In the genomic region with DNA sequence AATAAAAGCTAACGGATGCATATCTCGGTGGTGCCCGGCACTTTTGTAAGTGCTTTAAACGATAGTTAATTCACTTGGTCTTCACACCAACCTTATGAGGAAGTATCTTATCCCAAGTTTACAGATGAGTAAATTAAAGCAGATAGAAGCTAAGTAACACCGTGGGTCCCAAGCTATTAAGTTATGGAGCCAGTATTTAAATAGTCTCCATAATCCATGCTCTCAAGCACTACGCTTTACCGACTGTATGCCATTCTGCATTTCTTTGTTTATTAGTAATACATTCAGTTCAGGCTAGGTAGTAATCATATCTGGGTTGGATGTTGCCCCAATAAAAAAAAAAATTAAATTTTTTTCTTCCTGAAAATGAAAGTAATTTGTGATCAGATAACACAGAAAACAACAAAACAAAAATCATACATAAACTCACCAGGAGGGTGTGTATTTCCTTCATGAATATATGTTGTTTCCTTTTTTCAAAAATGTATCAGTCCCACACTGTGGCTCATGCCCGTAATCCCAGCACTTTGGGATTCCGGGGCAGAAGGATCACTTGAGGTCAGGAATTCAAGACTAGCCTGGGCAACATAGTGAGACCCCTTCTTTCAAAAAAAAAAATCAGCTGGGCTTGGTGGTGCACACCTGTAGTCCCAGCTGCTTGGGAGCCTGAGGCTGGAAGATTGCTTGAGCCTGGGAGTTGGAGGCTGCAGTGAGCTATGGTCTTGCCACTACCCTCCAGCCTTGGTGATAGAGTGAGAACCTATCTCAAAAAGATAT, we compare ENCODE assay signal across 8 cellular contexts. TPM values are rescaled to one million over a fixed set of nuclear protein-coding genes. Genes with fewer than 3 reads are reported as not detected.
A peak's percentile ranks its signal among the peaks of the same experiment; 100 is the strongest.
DNase-seq lines count a peak whose midpoint lies in the region; ATAC-seq, FAIRE-seq and TF ChIP-seq lines count a peak whose summit lies in the region.

No MANE protein-coding gene starts in this region.

- peaks cover 5% of the 10 kb centered on the region for H3K9me3 Mint-ChIP-seq in endothelial cell (ENCODE audit: unreplicated experiment)

- H3K9me3 ChIP-seq in pancreas, result no peaks in the 10 kb centered on the region

- H3K27me3 Mint-ChIP-seq in endothelial cell (ENCODE audit: unreplicated experiment), result peaks cover 8% of the 10 kb centered on the region

- peak overlapping the region; percentile 71 to 89 (median 82) for H3K4me3 ChIP-seq in pancreas

- peak; percentile 25 for DNase-seq in GM10266 (ENCODE audit: extremely low spot score)
- peak; percentile 85 for DNase-seq in OCI-M1 (lab: John Stamatoyannopoulos, UW)
- no peak for DNase-seq in endothelial cell (ENCODE audit: low spot score)
- DNase-seq in pancreas, result no peak
- DNase-seq in NCI-H2171 (lab: John Stamatoyannopoulos, UW), result no peak
- DNase-seq in EL, result no peak

- peaks cover 26% of the 10 kb centered on the region for H3K4me1 Mint-ChIP-seq in endothelial cell (ENCODE audit: unreplicated experiment)

- no peak for FAIRE-seq in pancreas (lab: Jason Lieb, UNC)

- no peaks in the 10 kb centered on the region for H3K27me3 ChIP-seq in pancreas

- peak overlapping the region; percentile 95 for H3K27ac Mint-ChIP-seq in endothelial cell (ENCODE audit: unreplicated experiment)

- ATAC-seq in pancreas (no peak), GM19452 (IDR thresholded peaks at IDR 0.05; ENCODE audit: unreplicated experiment) (no peak), HG03457 (IDR thresholded peaks at IDR 0.05; ENCODE audit: unreplicated experiment) (no peak)

- peaks cover 0 to 23% (median 9%) of the 10 kb centered on the region in 3 donors for H3K4me1 ChIP-seq in pancreas

- peaks cover 15% of the 10 kb centered on the region for H3K36me3 Mint-ChIP-seq in endothelial cell (ENCODE audit: low read depth, unreplicated experiment)

- TF ChIP-seq CTCF in GM10266 (IDR thresholded peaks at IDR 0.05; ENCODE audit: control insufficient read depth, insufficient read depth, low read depth, missing control alignments) (no peak), endothelial cell (IDR thresholded peaks at IDR 0.05; ENCODE audit: unreplicated experiment) (no peak), pancreas (IDR thresholded peaks at IDR 0.05) (no peak)

- intact Hi-C loops in pancreas (cut with DNase I), result loop anchor here in 1 of 3 donors (10.0 kb wide), 1 partner anchor 84 kb away; no protein-coding TSS in a partner anchor

- 19 to 26% methylated on average over 9 of the region's 9 CpGs for WGBS in pancreas, 2 donors

- H3K27ac ChIP-seq in pancreas, result peak overlapping the region in 2 of 4 donors; percentile 97 to 98

- no peaks in the 10 kb centered on the region for H3K36me3 ChIP-seq in pancreas

- peak overlapping the region; percentile 97 for H3K4me3 Mint-ChIP-seq in endothelial cell (ENCODE audit: unreplicated experiment)

RNA-seq across cellular contexts. Expression of a gene that starts 1.4 kb away (rescaled TPM):
- total RNA-seq in endothelial cell (ENCODE audit: unreplicated experiment) (186 TPM), pancreas (10 to 100 TPM; 38.2 to 99.7 (median 64.0) TPM)
- 10 to 100 TPM; 29.5 to 50.0 TPM for polyA plus RNA-seq in pancreas

RNA-seq across cellular contexts. Expression of a gene that starts 36.6 kb away (rescaled TPM):
- total RNA-seq in endothelial cell (ENCODE audit: unreplicated experiment), result 55.3 TPM
- total RNA-seq in pancreas, result 10 to 100 TPM; 15.8 to 33.1 (median 17.8) TPM
- polyA plus RNA-seq in pancreas, result 10 to 100 TPM; 31.2 to 45.1 TPM

RNA-seq across cellular contexts. Expression of a gene that starts 38.5 kb away (rescaled TPM):
- 2.1 TPM for total RNA-seq in endothelial cell (ENCODE audit: unreplicated experiment)
- total RNA-seq in pancreas, result 1 to 10 TPM in 3 of 6 donors, under 1 TPM in 3; 0.38 to 1.4 (median 1.1) TPM
- polyA plus RNA-seq in pancreas, result 1 to 10 TPM in 1 of 2 donors, under 1 TPM in 1; 0.38 to 1.1 TPM

Comparison
In these comparisons a context has a peak if more than half of its experiments do, and no peak if none do; other contexts are left out.
1. DNase-seq: peak in GM10266 (single experiment) and OCI-M1 (single experiment); none in endothelial cell (single experiment), pancreas (0 of 6), NCI-H2171 (single experiment) and EL (single experiment).